Comparison of ENCODE assay signal across 8 cellular contexts in the genomic region with DNA sequence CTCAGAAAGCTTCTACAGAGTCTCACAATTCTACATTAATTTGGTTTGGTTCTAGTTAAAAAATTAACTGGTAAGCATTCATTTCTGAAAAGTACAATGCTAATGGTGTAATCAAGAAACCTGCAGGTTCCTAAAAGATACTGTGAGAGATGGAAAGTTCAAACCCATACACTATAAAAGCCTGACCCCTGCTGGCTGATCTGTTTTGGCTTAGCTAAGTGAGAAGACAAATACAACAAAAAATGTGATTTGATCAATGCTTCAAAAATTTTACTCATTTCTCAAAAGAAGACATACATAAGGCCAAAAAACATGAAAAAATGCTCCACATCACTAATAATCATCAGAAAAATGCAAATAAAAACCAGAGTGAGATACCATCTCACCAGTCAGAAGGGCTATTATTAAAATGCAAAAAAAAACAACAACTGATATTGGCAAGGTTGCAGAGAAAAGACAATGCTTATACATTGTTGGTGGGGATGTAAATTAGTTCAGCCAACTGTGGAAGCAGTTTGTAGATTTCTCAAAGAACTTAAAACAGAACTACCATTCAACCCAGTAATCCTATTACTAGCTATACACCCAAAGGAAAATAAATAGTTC.
DNase-seq lines count a peak whose midpoint lies in the region; ATAC-seq and TF ChIP-seq lines count a peak whose summit lies in the region.

No MANE protein-coding gene starts in this region.

- ATAC-seq in HG03520 (IDR thresholded peaks at IDR 0.05; ENCODE audit: unreplicated experiment) = peak; percentile 51
- peak in 1 of 2 donors; percentile 72 for ATAC-seq in naive B cell (ENCODE audit: low read depth in 2 of 2)
- ATAC-seq in GM21381 (IDR thresholded peaks at IDR 0.05; ENCODE audit: unreplicated experiment) = no peak

- H3K4me1 Mint-ChIP-seq in endothelial cell (ENCODE audit: unreplicated experiment) = no peaks in the 10 kb centered on the region
- no peaks in the 10 kb centered on the region for H3K4me1 Mint-ChIP-seq in naive B cell

- in situ Hi-C loops in ACHN (cut with HindIII; ENCODE audit: low pct_ligation_motif_present, low pct_unique_long_range_greater_than_20kb, low sequenced_read_pairs) = loop anchor here (25.0 kb wide), 1 partner anchor 189 kb away; no protein-coding TSS in a partner anchor

- DNase-seq in ACHN (peak; percentile 47), EH (ENCODE audit: low read depth) (peak; percentile 62), SK-N-DZ (ENCODE audit: low spot score) (peak; percentile 71), endothelial cell (ENCODE audit: low spot score) (peak; percentile 56), naive B cell (peak; percentile 52)
- DNase-seq in activated CD4-positive, CD25-positive, alpha-beta regulatory T cell treated with anti-CD3 and anti-CD28 coated beads, Interleukin-2, amount 50 U/mL, for 72 hours = no peak

- TF ChIP-seq CTCF in endothelial cell (IDR thresholded peaks at IDR 0.05; ENCODE audit: unreplicated experiment) = peak; percentile 68

- H3K27ac Mint-ChIP-seq in endothelial cell (ENCODE audit: unreplicated experiment) = no peak overlapping the region
- H3K27ac Mint-ChIP-seq in naive B cell = no peak overlapping the region

- H3K4me3 Mint-ChIP-seq in endothelial cell (ENCODE audit: unreplicated experiment) (no peak overlapping the region), naive B cell (no peak overlapping the region)

- no peaks in the 10 kb centered on the region for H3K27me3 Mint-ChIP-seq in endothelial cell (ENCODE audit: unreplicated experiment)
- H3K27me3 Mint-ChIP-seq in naive B cell = no peaks in the 10 kb centered on the region

- no peaks in the 10 kb centered on the region for H3K36me3 Mint-ChIP-seq in endothelial cell (ENCODE audit: low read depth, unreplicated experiment)
- no peaks in the 10 kb centered on the region for H3K36me3 Mint-ChIP-seq in naive B cell

- H3K9me3 Mint-ChIP-seq in endothelial cell (ENCODE audit: unreplicated experiment) (no peaks in the 10 kb centered on the region), naive B cell (peaks cover 0 to 5% (median 0%) of the 10 kb centered on the region in 7 donors)
